Comparison of ENCODE assay signal across 9 cellular contexts in genomic region chr19:10009269-10009665, GRCh38. TPM values are rescaled to one million over a fixed set of nuclear protein-coding genes. Genes with fewer than 3 reads are reported as not detected.
DNase-seq lines count a peak whose midpoint lies in the region; ATAC-seq and TF ChIP-seq lines count a peak whose summit lies in the region.
"Had no signal": no experiment of that assay in that cellular context is flagged by ENCODE, and none has a peak within 500 bp of the region (broad histone marks: within the 10 kb centered on the region; RNA-seq: fewer than 3 reads in every experiment).

No MANE protein-coding gene starts in this region.

- H3K27me3 Mint-ChIP-seq in activated CD8-positive, alpha-beta memory T cell treated with anti-CD3 and anti-CD28 coated beads, Interleukin-2, amount 10 ng/mL, durations not matched to agents 7 days and 5 days = peaks cover 55% of the 10 kb centered on the region

- no peak for TF ChIP-seq CTCF in omental fat pad (IDR thresholded peaks at IDR 0.05)

- H3K9me3 Mint-ChIP-seq in activated CD8-positive, alpha-beta memory T cell treated with anti-CD3 and anti-CD28 coated beads, Interleukin-2, amount 10 ng/mL, durations not matched to agents 7 days and 5 days (ENCODE audit: low read depth) = no peaks in the 10 kb centered on the region

- ATAC-seq in activated CD8-positive, alpha-beta memory T cell treated with anti-CD3 and anti-CD28 coated beads, Interleukin-2, amount 10 ng/mL, durations not matched to agents 7 days and 5 days = peak; percentile 45
- ATAC-seq in omental fat pad (ENCODE audit: low FRiP score) (peak; percentile 67), GM21381 (IDR thresholded peaks at IDR 0.05; ENCODE audit: unreplicated experiment) (no peak), GM21367 (IDR thresholded peaks at IDR 0.05; ENCODE audit: unreplicated experiment) (no peak), HG02884 (IDR thresholded peaks at IDR 0.05; ENCODE audit: unreplicated experiment) (no peak)

- DNase-seq in H7 = peak; percentile 99
- peak; percentile 44 for DNase-seq in activated CD8-positive, alpha-beta memory T cell treated with anti-CD3 and anti-CD28 coated beads, Interleukin-2, amount 10 ng/mL, durations not matched to agents 7 days and 5 days
- peak; percentile 78 for DNase-seq in fibroblast of peridontal ligament (ENCODE audit: extremely low read depth)
- peak; percentile 57 for DNase-seq in omental fat pad (ENCODE audit: low spot score)
- DNase-seq in NCI-H1417 (lab: John Stamatoyannopoulos, UW) = no peak

- no peak overlapping the region for H3K27ac Mint-ChIP-seq in activated CD8-positive, alpha-beta memory T cell treated with anti-CD3 and anti-CD28 coated beads, Interleukin-2, amount 10 ng/mL, durations not matched to agents 7 days and 5 days

- H3K36me3 ChIP-seq in H7 (replicated peaks; ENCODE audit: control insufficient read depth, insufficient read depth, low read length) = no peaks in the 10 kb centered on the region

- no peak overlapping the region for H3K4me3 Mint-ChIP-seq in activated CD8-positive, alpha-beta memory T cell treated with anti-CD3 and anti-CD28 coated beads, Interleukin-2, amount 10 ng/mL, durations not matched to agents 7 days and 5 days

- H3K36me3 Mint-ChIP-seq in activated CD8-positive, alpha-beta memory T cell treated with anti-CD3 and anti-CD28 coated beads, Interleukin-2, amount 10 ng/mL, durations not matched to agents 7 days and 5 days = peaks cover 3% of the 10 kb centered on the region

- peak overlapping the region; percentile 19; the same call in 1 of the 2 replicates for H3K4me3 ChIP-seq in H7 (ENCODE audit: insufficient read depth, low read depth, low read length)

- H3K4me1 Mint-ChIP-seq in activated CD8-positive, alpha-beta memory T cell treated with anti-CD3 and anti-CD28 coated beads, Interleukin-2, amount 10 ng/mL, durations not matched to agents 7 days and 5 days = peaks cover 20% of the 10 kb centered on the region

- peaks cover 34% of the 10 kb centered on the region for H3K27me3 ChIP-seq in H7 (ENCODE audit: control insufficient read depth, insufficient read depth, low read length)

- CTCF ChIA-PET in activated CD8-positive, alpha-beta memory T cell treated with anti-CD3 and anti-CD28 coated beads, Interleukin-2, amount 10 ng/mL, durations not matched to agents 7 days and 5 days (lab: Charles Lee) = interaction anchor here (1.5 to 2.2 kb wide), 2 partner anchors 9 to 18 kb away, joined by 6 to 14 read pairs; no protein-coding TSS in a partner anchor

RNA-seq across cellular contexts. Expression of gene COL5A3, which starts 1.0 kb away (rescaled TPM):
- 0.62 and 1.4 TPM in 2 replicates for total RNA-seq in H7 (2014; rRNA removed; shearing (Covaris generic))
- total RNA-seq in activated CD8-positive, alpha-beta memory T cell treated with anti-CD3 and anti-CD28 coated beads, Interleukin-2, amount 10 ng/mL, durations not matched to agents 7 days and 5 days = under 1 TPM in 1 of 2 experiments, not detected in 1; 0.09 TPM
- 10 to 100 TPM; 11.5 to 74.1 (median 25.0) TPM for total RNA-seq in omental fat pad

RNA-seq across cellular contexts. Expression of gene RDH8, which starts 4.0 kb away (rescaled TPM):
- not detected in 2 replicates for total RNA-seq in H7 (2014; rRNA removed; shearing (Covaris generic))
- not detected for total RNA-seq in activated CD8-positive, alpha-beta memory T cell treated with anti-CD3 and anti-CD28 coated beads, Interleukin-2, amount 10 ng/mL, durations not matched to agents 7 days and 5 days
- total RNA-seq in omental fat pad = not detected
- total RNA-seq: epithelial cell of proximal tubule had no signal

Comparison
In these comparisons a context has a peak if more than half of its experiments do, and no peak if none do; other contexts are left out.
1. DNase-seq: peak in H7 (single experiment), activated CD8-positive, alpha-beta memory T cell treated with anti-CD3 and anti-CD28 coated beads, Interleukin-2, amount 10 ng/mL, durations not matched to agents 7 days and 5 days (single experiment), fibroblast of peridontal ligament (single experiment) and omental fat pad (single experiment); none in NCI-H1417 (0 of 3).
2. ATAC-seq: peak in activated CD8-positive, alpha-beta memory T cell treated with anti-CD3 and anti-CD28 coated beads, Interleukin-2, amount 10 ng/mL, durations not matched to agents 7 days and 5 days (single experiment) and omental fat pad (single experiment); none in GM21381 (single experiment), GM21367 (single experiment) and HG02884 (single experiment).